ENCODE assay signal across 9 cellular contexts in the genomic region with DNA sequence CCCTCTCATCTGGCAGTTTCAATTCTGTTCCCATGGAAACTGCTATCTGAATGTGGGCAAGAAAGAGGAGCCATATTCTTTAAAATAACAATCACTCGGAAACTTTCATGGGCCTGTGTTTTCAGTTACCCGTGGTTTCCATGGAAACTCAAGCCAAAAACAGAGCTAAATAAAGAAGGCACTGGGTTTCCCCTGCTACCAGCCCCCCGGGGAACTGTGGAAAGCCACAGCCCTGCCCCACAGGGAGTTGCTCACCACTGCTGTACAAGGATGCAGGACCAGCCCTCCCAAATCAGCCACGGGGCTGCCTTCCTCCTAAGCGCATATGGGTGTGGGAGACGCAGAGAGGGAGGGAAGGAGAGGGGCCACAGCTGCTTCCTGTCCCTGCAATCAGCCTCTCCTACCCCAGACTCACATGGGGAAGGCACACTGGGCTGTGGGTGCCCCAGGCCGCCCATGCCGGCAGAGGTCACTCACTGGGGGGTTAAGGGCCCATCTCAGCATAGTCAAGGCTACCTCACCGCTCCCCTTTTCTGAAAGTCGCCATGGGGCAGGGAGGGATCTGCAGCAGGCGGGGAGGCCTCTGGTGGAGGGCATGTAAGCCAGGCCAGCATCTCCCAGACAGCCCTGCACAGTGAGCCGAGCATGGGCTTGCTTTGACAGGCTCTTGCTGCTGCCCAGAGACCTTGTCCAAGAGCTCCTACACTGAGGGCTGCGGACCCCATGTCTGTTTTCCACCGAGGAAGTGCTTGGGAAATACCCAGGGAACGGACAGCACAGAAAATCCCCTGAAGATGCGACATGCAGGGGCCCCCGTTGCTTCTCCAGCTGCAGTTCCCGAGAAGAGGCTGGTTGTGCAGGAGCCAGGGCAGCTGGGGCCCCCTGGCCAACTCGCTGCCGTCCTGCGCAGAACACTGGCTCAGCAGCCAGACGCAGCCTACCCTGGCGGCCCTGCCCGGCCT.
DNase-seq lines count a peak whose midpoint lies in the region; ATAC-seq and TF ChIP-seq lines count a peak whose summit lies in the region.
"Had no signal": no experiment of that assay in that cellular context is flagged by ENCODE, and none has a peak within 500 bp of the region (broad histone marks: within the 10 kb centered on the region; RNA-seq: fewer than 3 reads in every experiment).

No MANE protein-coding gene starts in this region.

- H4K20me1 ChIP-seq in KMS-11 (ENCODE audit: insufficient read depth): no peaks in the 10 kb centered on the region

- H3K79me2 ChIP-seq in KMS-11 (ENCODE audit: insufficient read depth, low read depth) (no peaks in the 10 kb centered on the region), mesendoderm (ENCODE audit: control insufficient read depth, insufficient read depth, low read length) (no peaks in the 10 kb centered on the region)

- H3K27me3 ChIP-seq in KMS-11 (ENCODE audit: insufficient read depth, low read depth): no peaks in the 10 kb centered on the region; the same call in 1 of the 2 replicates
- H3K27me3 ChIP-seq in mesendoderm (ENCODE audit: insufficient read depth, low read length, poor library complexity): no peaks in the 10 kb centered on the region

- H3K9ac ChIP-seq in KMS-11 (no peak overlapping the region), mesendoderm (ENCODE audit: low read length) (no peak overlapping the region)

- H2BK15ac ChIP-seq in mesendoderm (replicated peaks; ENCODE audit: low read depth): no peak overlapping the region

- H3K4ac ChIP-seq in mesendoderm (ENCODE audit: low read depth, low read length): no peak overlapping the region

- H2AK5ac ChIP-seq in mesendoderm (ENCODE audit: low read length): no peak overlapping the region

- H2BK120ac ChIP-seq in mesendoderm (ENCODE audit: low read depth, low read length): no peak overlapping the region

- peak; percentile 80 for DNase-seq in GM12865 (ENCODE audit: low read depth)
- peak; percentile 77 for DNase-seq in mesendoderm
- no peak for DNase-seq in mucosa of descending colon
- DNase-seq in cortex of kidney (lab: John Stamatoyannopoulos, UW): no peak
- DNase-seq in NCI-H446 (lab: John Stamatoyannopoulos, UW): no peak
- no peak for DNase-seq in SKM-1 (lab: John Stamatoyannopoulos, UW; ENCODE audit: unreplicated experiment)
- DNase-seq: mesenchymal stem cell had no signal

- H4K5ac ChIP-seq in mesendoderm (ENCODE audit: low read length): no peak overlapping the region

- peak overlapping the region; percentile 44 for H3K56ac ChIP-seq in mesendoderm (ENCODE audit: low read length)

- H3K23ac ChIP-seq in mesendoderm (ENCODE audit: low read length): no peak overlapping the region

- intact Hi-C loops in mucosa of descending colon (cut with DNase I, micrococcal nuclease): no loop called here

- H2AFZ ChIP-seq in KMS-11 (ENCODE audit: low read depth): peak overlapping the region; percentile 18; the same call in 1 of the 2 replicates

- H3K9me3 ChIP-seq in mucosa of descending colon: no peaks in the 10 kb centered on the region

- H3K79me1 ChIP-seq in mesendoderm (ENCODE audit: low read length): no peaks in the 10 kb centered on the region

- H3K36me3 ChIP-seq in KMS-11 (ENCODE audit: insufficient read depth) (no peaks in the 10 kb centered on the region), mesendoderm (ENCODE audit: control insufficient read depth, insufficient read depth, low read length) (no peaks in the 10 kb centered on the region), mucosa of descending colon (ENCODE audit: low read depth) (no peaks in the 10 kb centered on the region)

- H3K27ac ChIP-seq in KMS-11 (no peak overlapping the region), mesendoderm (ENCODE audit: low read depth, low read length) (no peak overlapping the region)

- no peak overlapping the region for H4K8ac ChIP-seq in mesendoderm (ENCODE audit: low read depth, low read length)

- no peak for TF ChIP-seq CTCF in GM12865 (IDR thresholded peaks at IDR 0.05; ENCODE audit: insufficient read depth, low read depth, low read length, missing control alignments)
- no peak for TF ChIP-seq CTCF in KMS-11 (conservative IDR thresholded peaks at IDR 0.05; ENCODE audit: low read depth, low read length)
- TF ChIP-seq CTCF in mucosa of descending colon (IDR thresholded peaks at IDR 0.05): no peak

- H3K18ac ChIP-seq in mesendoderm (ENCODE audit: low read length): no peak overlapping the region

- H3K4me2 ChIP-seq in KMS-11 (no peak overlapping the region), mesendoderm (ENCODE audit: low read length) (no peak overlapping the region)

- H3K4me3 ChIP-seq in GM12865 (ENCODE audit: low read depth, low read length) (peak overlapping the region; percentile 14), KMS-11 (IDR thresholded peaks at IDR 0.05; ENCODE audit: insufficient read depth, low read depth, low read length) (no peak overlapping the region), mesendoderm (ENCODE audit: low read length) (no peak overlapping the region), mucosa of descending colon (no peak overlapping the region)

- H2BK5ac ChIP-seq in mesendoderm (ENCODE audit: low read length): no peak overlapping the region

- ATAC-seq in GM21786 (IDR thresholded peaks at IDR 0.05; ENCODE audit: unreplicated experiment) (peak; percentile 70), mucosa of descending colon (no peak)

- no CpG with 5 or more reads among the region's 24 CpGs for WGBS in mesendoderm (ENCODE audit: extremely low coverage, insufficient coverage, low lambda C conversion rate)

- H3K4me1 ChIP-seq in KMS-11 (ENCODE audit: low read depth, poor library complexity, severe bottlenecking): no peaks in the 10 kb centered on the region
- no peaks in the 10 kb centered on the region for H3K4me1 ChIP-seq in mesendoderm (ENCODE audit: control insufficient read depth, low read depth, low read length)
- no peaks in the 10 kb centered on the region for H3K4me1 ChIP-seq in mucosa of descending colon (ENCODE audit: low read depth)

Comparison
In these comparisons a context has a peak if more than half of its experiments do, and no peak if none do; other contexts are left out.
1. DNase-seq: peak in GM12865 (single experiment) and mesendoderm (single experiment); none in mucosa of descending colon (0 of 3), cortex of kidney (single experiment), NCI-H446 (0 of 2) and SKM-1 (single experiment).